ENCODE assay signal across 8 cellular contexts in the genomic region with DNA sequence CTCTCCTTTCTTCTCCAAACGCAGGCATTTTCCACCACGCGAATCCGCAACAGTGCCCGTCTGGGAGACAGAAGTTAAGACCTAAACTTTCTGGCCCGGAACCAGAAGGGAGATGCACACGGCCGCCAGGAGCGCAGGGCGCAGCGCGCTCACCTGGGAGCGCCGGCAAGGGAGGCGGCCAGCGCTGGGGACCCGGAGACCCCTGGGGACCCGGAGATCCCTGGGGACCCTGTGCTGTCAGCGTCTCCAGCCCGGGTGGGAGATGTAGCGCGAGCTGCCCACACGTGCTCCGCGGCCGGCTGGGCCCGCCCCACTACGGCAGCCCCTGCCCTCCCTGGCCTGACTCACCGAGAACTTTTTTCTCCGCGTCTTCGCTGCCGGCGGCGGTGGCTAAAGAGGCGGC. TPM values are rescaled to one million over a fixed set of nuclear protein-coding genes. Genes with fewer than 3 reads are reported as not detected.
DNase-seq lines count a peak whose midpoint lies in the region; ATAC-seq and TF ChIP-seq lines count a peak whose summit lies in the region.

No MANE protein-coding gene starts in this region.

- H3K4me3 ChIP-seq in body of pancreas (peak overlapping the region; percentile 59 to 61), iPS-20b (ENCODE audit: low read length) (peak overlapping the region; percentile 96)

- H3K9me3 ChIP-seq in body of pancreas (no peaks in the 10 kb centered on the region), iPS-20b (ENCODE audit: insufficient read depth, low read depth, low read length) (no peaks in the 10 kb centered on the region)

- H3K4me3 Mint-ChIP-seq in T-helper 1 cell treated with Interleukin-12 subunit alpha and Interleukin-12 subunit beta and Interleukin-4 antibody, amounts not matched to agents 30 μg/mL and 1 μg/mL, for 36 hours, result peak overlapping the region; percentile 94

- H3K27me3 ChIP-seq in body of pancreas (no peaks in the 10 kb centered on the region), iPS-20b (ENCODE audit: insufficient read depth, low read length) (peaks cover 24% of the 10 kb centered on the region; the same call in 1 of the 2 replicates)

- no peaks in the 10 kb centered on the region for H3K36me3 ChIP-seq in body of pancreas (replicated peaks in 1 of 2; ENCODE audit: insufficient read depth in 1 of 2, low read depth in 2 of 2)
- H3K36me3 ChIP-seq in iPS-20b (ENCODE audit: insufficient read depth, low read depth, low read length), result peaks cover 6% of the 10 kb centered on the region; the same call in 1 of the 2 replicates

- no peak for DNase-seq in AG09319 (ENCODE audit: extremely low read depth, low read depth)
- peak; percentile 55 to 66 (median 60) for DNase-seq in body of pancreas
- DNase-seq in stimulated activated CD4-positive, alpha-beta T cell treated with anti-CD3 and anti-CD28 coated beads, Interleukin-15, amount 100 ng/mL, for 24 hours, result peak; percentile 69
- no peak for DNase-seq in SKM-1 treated with dmso at 0.1 percent for 144 hours (lab: John Stamatoyannopoulos, UW; ENCODE audit: unreplicated experiment)

- peak; percentile 3; the same call in 1 of the 2 replicates for TF ChIP-seq CTCF in AG09319 (IDR thresholded peaks at IDR 0.05; ENCODE audit: low read depth, low read length)
- peak in 5 of 7 experiments; percentile 6 to 47 (median 42) for TF ChIP-seq CTCF in body of pancreas (IDR thresholded peaks at IDR 0.05)

- H3K9ac ChIP-seq in iPS-20b (ENCODE audit: low read depth, low read length), result peak overlapping the region; percentile 92; the same call in 1 of the 2 replicates

- H3K27ac ChIP-seq in body of pancreas, result peak overlapping the region; percentile 94 to 99 (median 96)
- peak overlapping the region; percentile 80 for H3K27ac ChIP-seq in iPS-20b (ENCODE audit: low read length)

- 0% methylated on average over 10 to 35 of the region's 36 CpGs for WGBS in body of pancreas, 2 donors

- H3K27ac Mint-ChIP-seq in T-helper 1 cell treated with Interleukin-12 subunit alpha and Interleukin-12 subunit beta and Interleukin-4 antibody, amounts not matched to agents 30 μg/mL and 1 μg/mL, for 36 hours, result peak overlapping the region; percentile 92

- peaks cover 40% of the 10 kb centered on the region for H3K27me3 Mint-ChIP-seq in T-helper 1 cell treated with Interleukin-12 subunit alpha and Interleukin-12 subunit beta and Interleukin-4 antibody, amounts not matched to agents 30 μg/mL and 1 μg/mL, for 36 hours (ENCODE audit: low read depth)

- intact Hi-C loops in body of pancreas (cut with DNase I), result no loop called here

- ATAC-seq in GM19023 (IDR thresholded peaks at IDR 0.05; ENCODE audit: unreplicated experiment) (peak; percentile 56), HG03159 (IDR thresholded peaks at IDR 0.05; ENCODE audit: unreplicated experiment) (peak; percentile 44), body of pancreas (peak; percentile 38)

- H3K4me1 Mint-ChIP-seq in T-helper 1 cell treated with Interleukin-12 subunit alpha and Interleukin-12 subunit beta and Interleukin-4 antibody, amounts not matched to agents 30 μg/mL and 1 μg/mL, for 36 hours (ENCODE audit: low read depth), result peaks cover 28% of the 10 kb centered on the region

- H3K4me1 ChIP-seq in body of pancreas (peaks cover 48% of the 10 kb centered on the region), iPS-20b (ENCODE audit: insufficient read depth, low read length) (peaks cover 34% of the 10 kb centered on the region)

- H3K36me3 Mint-ChIP-seq in T-helper 1 cell treated with Interleukin-12 subunit alpha and Interleukin-12 subunit beta and Interleukin-4 antibody, amounts not matched to agents 30 μg/mL and 1 μg/mL, for 36 hours (ENCODE audit: low read depth), result peaks cover 9% of the 10 kb centered on the region

- peak; percentile 10 to 69 (median 63) for TF ChIP-seq POLR2A in body of pancreas (IDR thresholded peaks at IDR 0.05)

- H3K9me3 Mint-ChIP-seq in T-helper 1 cell treated with Interleukin-12 subunit alpha and Interleukin-12 subunit beta and Interleukin-4 antibody, amounts not matched to agents 30 μg/mL and 1 μg/mL, for 36 hours, result no peaks in the 10 kb centered on the region

RNA-seq across cellular contexts. Expression of gene YBX3, which starts 0.6 kb away (rescaled TPM):
- 100 to 1,000 TPM; 293 to 403 TPM for total RNA-seq in body of pancreas

RNA-seq across cellular contexts. Expression of gene STYK1, which starts 48.7 kb away (rescaled TPM):
- total RNA-seq in body of pancreas, result under 1 TPM in 1 of 2 donors, not detected in 1; 0.26 TPM

Comparison
In these comparisons a context has a peak if more than half of its experiments do, and no peak if none do; other contexts are left out.
1. DNase-seq: peak in body of pancreas (4 of 4) and stimulated activated CD4-positive, alpha-beta T cell treated with anti-CD3 and anti-CD28 coated beads, Interleukin-15, amount 100 ng/mL, for 24 hours (single experiment); none in AG09319 (single experiment) and SKM-1 treated with dmso at 0.1 percent for 144 hours (single experiment).
2. Peak in every context shown above with its lines, with median percentiles within 50 percentile points of each other: ATAC-seq.